ENCODE assay signal across 15 cellular contexts in the genomic region with DNA sequence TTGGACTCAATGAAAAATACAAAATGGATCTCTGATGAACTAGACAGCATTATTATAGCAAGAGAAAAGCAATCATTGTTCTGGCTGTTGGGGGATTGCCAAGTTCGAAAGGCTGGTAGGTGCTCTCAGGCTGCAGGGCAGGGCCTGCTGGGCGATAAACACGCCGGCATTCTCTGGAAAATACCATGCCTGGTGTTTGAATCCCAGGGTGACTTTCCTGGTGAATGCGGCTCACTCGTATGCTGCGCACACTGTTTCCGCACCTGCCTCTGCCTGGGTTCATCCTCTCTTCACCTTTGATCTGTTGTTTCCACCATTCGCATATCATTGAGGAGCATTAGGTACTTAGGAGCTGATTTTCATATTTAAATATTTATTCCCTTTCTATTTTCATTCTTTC. TPM values are rescaled to one million over a fixed set of nuclear protein-coding genes. Genes with fewer than 3 reads are reported as not detected.
DNase-seq lines count a peak whose midpoint lies in the region; ATAC-seq and TF ChIP-seq lines count a peak whose summit lies in the region.
"Had no signal": no experiment of that assay in that cellular context is flagged by ENCODE, and none has a peak within 500 bp of the region (broad histone marks: within the 10 kb centered on the region; RNA-seq: fewer than 3 reads in every experiment).

No MANE protein-coding gene starts in this region.

- TF ChIP-seq CTCF in Peyer's patch (IDR thresholded peaks at IDR 0.05) (no peak), psoas muscle (IDR thresholded peaks at IDR 0.05) (no peak)

- H3K4me3 ChIP-seq in Peyer's patch (peak overlapping the region in 2 of 4 donors; percentile 20 to 45), psoas muscle (no peak overlapping the region)
- H3K4me3 ChIP-seq: A549, tibial artery had no signal

- no peaks in the 10 kb centered on the region for H3K27me3 ChIP-seq in Peyer's patch
- H3K27me3 ChIP-seq in psoas muscle (ENCODE audit: insufficient read depth in 3 of 3, low read length in 2 of 3): peaks cover 0 to 3% (median 0%) of the 10 kb centered on the region in 3 donors

- no peak for TF ChIP-seq POLR2A in Peyer's patch (IDR thresholded peaks at IDR 0.05)

- no peak for ATAC-seq in activated CD4-positive, alpha-beta T cell treated with anti-CD3 and anti-CD28 coated beads for 36 hours
- ATAC-seq in psoas muscle: no peak
- ATAC-seq: A549; activated naive CD4-positive, alpha-beta T cell treated with anti-CD3 and anti-CD28 coated beads, Interleukin-2, amount 50 U/mL, for 72 hours had no signal

- CTCF ChIA-PET in activated CD4-positive, alpha-beta T cell treated with anti-CD3 and anti-CD28 coated beads for 36 hours (lab: Charles Lee): no interaction called here

- no peaks in the 10 kb centered on the region for H3K4me1 Mint-ChIP-seq in activated CD4-positive, alpha-beta T cell treated with anti-CD3 and anti-CD28 coated beads for 36 hours

- H3K27me3 Mint-ChIP-seq in activated CD4-positive, alpha-beta T cell treated with anti-CD3 and anti-CD28 coated beads for 36 hours: no peaks in the 10 kb centered on the region
- H3K27me3 Mint-ChIP-seq: dendritic cell treated with granulocyte-macrophage colony-stimulating factor and Interleukin-4, amounts not matched to agents 40 ng/mL and 50 ng/mL, for 4 days had no signal

- 83 to 87% (median 86%) methylated on average over 9 of the region's 9 CpGs for WGBS in psoas muscle, 3 donors

- no peak overlapping the region for H3K4me3 Mint-ChIP-seq in activated CD4-positive, alpha-beta T cell treated with anti-CD3 and anti-CD28 coated beads for 36 hours
- H3K4me3 Mint-ChIP-seq: dendritic cell treated with granulocyte-macrophage colony-stimulating factor and Interleukin-4, amounts not matched to agents 40 ng/mL and 50 ng/mL, for 4 days had no signal

- intact Hi-C loops in activated CD4-positive, alpha-beta T cell treated with anti-CD3 and anti-CD28 coated beads for 36 hours (cut with DNase I, micrococcal nuclease): no loop called here
- intact Hi-C loops in psoas muscle (cut with DNase I): no loop called here

- H3K9me3 ChIP-seq in Peyer's patch (no peaks in the 10 kb centered on the region), psoas muscle (no peaks in the 10 kb centered on the region)
- H3K9me3 ChIP-seq: A549, tibial artery had no signal

- H3K36me3 Mint-ChIP-seq in activated CD4-positive, alpha-beta T cell treated with anti-CD3 and anti-CD28 coated beads for 36 hours (ENCODE audit: low read depth): peaks cover 8% of the 10 kb centered on the region

- POLR2A ChIA-PET in activated CD4-positive, alpha-beta T cell treated with anti-CD3 and anti-CD28 coated beads for 36 hours (lab: Charles Lee): no interaction called here

- H3K36me3 ChIP-seq in Peyer's patch: no peaks in the 10 kb centered on the region
- H3K36me3 ChIP-seq in psoas muscle (ENCODE audit: insufficient read depth in 1 of 2, low read depth in 1 of 2): no peaks in the 10 kb centered on the region
- H3K36me3 ChIP-seq: tibial artery had no signal

- H3K9me3 Mint-ChIP-seq in activated CD4-positive, alpha-beta T cell treated with anti-CD3 and anti-CD28 coated beads for 36 hours (ENCODE audit: low read depth): peaks cover 1% of the 10 kb centered on the region
- H3K9me3 Mint-ChIP-seq: activated naive CD4-positive, alpha-beta T cell treated with anti-CD3 and anti-CD28 coated beads, Interleukin-2, amount 50 U/mL, for 72 hours; dendritic cell treated with granulocyte-macrophage colony-stimulating factor and Interleukin-4, amounts not matched to agents 40 ng/mL and 50 ng/mL, for 4 days had no signal

- H3K4me1 ChIP-seq in Peyer's patch (peaks cover 0 to 26% (median 0%) of the 10 kb centered on the region in 4 donors), psoas muscle (no peaks in the 10 kb centered on the region)
- H3K4me1 ChIP-seq: A549 had no signal

- H3K27ac ChIP-seq in Peyer's patch (peak overlapping the region in 2 of 4 donors; percentile 55 to 76), psoas muscle (no peak overlapping the region)
- H3K27ac ChIP-seq: A549, tibial artery had no signal

- DNase-seq in NCI-H345 (lab: John Stamatoyannopoulos, UW): peak; percentile 60
- DNase-seq in NCI-H345 treated with DMSO at 0.1 percent for 48 hours (lab: John Stamatoyannopoulos, UW; ENCODE audit: unreplicated experiment): no peak
- DNase-seq in Peyer's patch: peak in 2 of 3 donors; percentile 63 to 65
- DNase-seq in iPS-NIHi7 (ENCODE audit: extremely low spot score): peak; percentile 56
- DNase-seq in superior temporal gyrus (ENCODE audit: extremely low spot score): peak; percentile 58
- no peak for DNase-seq in NCI-H2029 (lab: John Stamatoyannopoulos, UW)
- DNase-seq in activated CD4-positive, alpha-beta T cell treated with anti-CD3 and anti-CD28 coated beads for 36 hours: no peak
- no peak for DNase-seq in psoas muscle
- DNase-seq: activated CD4-positive, alpha-beta T cell treated with anti-CD3 and anti-CD28 coated beads, Interleukin-2, amount 50 U/mL, for 4 hours; NCI-H226; SW 1271; tibial artery had no signal

- no peak overlapping the region for H3K27ac Mint-ChIP-seq in activated CD4-positive, alpha-beta T cell treated with anti-CD3 and anti-CD28 coated beads for 36 hours
- H3K27ac Mint-ChIP-seq: activated naive CD4-positive, alpha-beta T cell treated with anti-CD3 and anti-CD28 coated beads, Interleukin-2, amount 50 U/mL, for 72 hours; dendritic cell treated with granulocyte-macrophage colony-stimulating factor and Interleukin-4, amounts not matched to agents 40 ng/mL and 50 ng/mL, for 4 days had no signal

RNA-seq across cellular contexts. Expression of a gene that starts 37.4 kb away (rescaled TPM):
- 10 to 100 TPM; 12.4 to 92.5 (median 77.0) TPM for total RNA-seq in Peyer's patch
- 1 to 10 TPM; 1.6 to 2.2 TPM for total RNA-seq in activated CD4-positive, alpha-beta T cell treated with anti-CD3 and anti-CD28 coated beads for 36 hours
- 10 to 100 TPM; 10.1 to 23.1 (median 12.8) TPM for total RNA-seq in psoas muscle
- polyA plus RNA-seq in psoas muscle: 1 to 10 TPM in 2 of 3 donors, under 1 TPM in 1; 0.27 to 4.5 (median 1.1) TPM

Comparison
In these comparisons a context has a peak if more than half of its experiments do, and no peak if none do; other contexts are left out.
1. DNase-seq: peak in NCI-H345 (single experiment), Peyer's patch (2 of 3), iPS-NIHi7 (single experiment) and superior temporal gyrus (single experiment); none in NCI-H345 treated with DMSO at 0.1 percent for 48 hours (single experiment), NCI-H2029 (single experiment), activated CD4-positive, alpha-beta T cell treated with anti-CD3 and anti-CD28 coated beads for 36 hours (single experiment) and psoas muscle (0 of 2).